ENCODE assay signal across 1 cellular context in genomic region chr19:34675919-34676318, GRCh38.
TF ChIP-seq lines count a peak whose summit lies in the region.

No MANE protein-coding gene starts in this region.

TF ChIP-seq in K562, 482 proteins besides CTCF, POLR2A, EP300 and RAD21:
- no peak for TF ChIP-seq PCBP2 (IDR thresholded peaks at IDR 0.05; ENCODE audit: low read depth, low read length, poor library complexity, severe bottlenecking)
- TF ChIP-seq RNF2 (IDR thresholded peaks at IDR 0.05): no peak
- TF ChIP-seq ZNF316 (IDR thresholded peaks at IDR 0.05): peak; percentile 78
- TF ChIP-seq MBD1 (CRISPR knock-in tag; IDR thresholded peaks at IDR 0.05): no peak
- TF ChIP-seq COPS2 (conservative IDR thresholded peaks at IDR 0.05): no peak
- peak in 1 of 2 experiments; percentile 54; a peak in 1 of 4 replicates for TF ChIP-seq SRF (CRISPR knock-in tag; IDR thresholded peaks at IDR 0.05)
- no peak for TF ChIP-seq CREB3L1 (IDR thresholded peaks at IDR 0.05; ENCODE audit: borderline replicate concordance, low read depth)
- TF ChIP-seq TEAD1 (CRISPR knock-in tag; IDR thresholded peaks at IDR 0.05): no peak
- peak; percentile 55; the same call in 1 of the 2 replicates for TF ChIP-seq C11orf30 (IDR thresholded peaks at IDR 0.05; ENCODE audit: low read depth)
- no peak for TF ChIP-seq MECOM (CRISPR knock-in tag; IDR thresholded peaks at IDR 0.05)
- no peak for TF ChIP-seq UBTF (IDR thresholded peaks at IDR 0.05; ENCODE audit: borderline replicate concordance in 1 of 2, low read depth in 2 of 2, low read length in 2 of 2)
- peak; percentile 60 for TF ChIP-seq NFYB (IDR thresholded peaks at IDR 0.05; ENCODE audit: extremely low read depth, insufficient read length)
- TF ChIP-seq PTRF (tag; IDR thresholded peaks at IDR 0.05): no peak
- no peak for TF ChIP-seq AFF1 (IDR thresholded peaks at IDR 0.05; ENCODE audit: low read depth in 1 of 2, partially characterized antibody in 2 of 2)
- 0 out of 2 replicates have a peak, but pooled peaks have one; percentile 15 for TF ChIP-seq MAFG (tag; conservative IDR thresholded peaks at IDR 0.05)
